In genomic region chr1:32072622-32073386, GRCh38 we compare ENCODE assay signal across 8 cellular contexts. TPM values are rescaled to one million over a fixed set of nuclear protein-coding genes. Genes with fewer than 3 reads are reported as not detected.
DNase-seq lines count a peak whose midpoint lies in the region; ATAC-seq and TF ChIP-seq lines count a peak whose summit lies in the region.

TSS of gene TMEM39B (plus strand) at chr1:32072939. CDS start at chr1:32073048, 109 bp downstream.

- H3K4me3 ChIP-seq in Peyer's patch (peak within 1 kb of the TSS; percentile 63 to 99 (median 82)), esophagus (ENCODE audit: low read depth in 1 of 2, low read length in 2 of 2) (peak within 1 kb of the TSS; percentile 77 to 89), muscle layer of colon (ENCODE audit: low read depth in 1 of 2, low read length in 2 of 2) (peak within 1 kb of the TSS; percentile 84 to 94)

- H3K9ac ChIP-seq in muscle layer of colon (ENCODE audit: low read length): peak within 1 kb of the TSS; percentile 49

- H3K36me3 ChIP-seq in KOPT-K1 (ENCODE audit: insufficient read depth, low read length) (peaks cover 33% of the 10 kb centered on the region), Peyer's patch (peaks cover 0 to 18% (median 0%) of the 10 kb centered on the region in 3 donors), esophagus (ENCODE audit: control insufficient read depth in 2 of 2, insufficient read depth in 2 of 2, low read length in 1 of 2) (peaks cover 14 to 16% of the 10 kb centered on the region in 2 donors), muscle layer of colon (ENCODE audit: insufficient read depth, low read length) (peaks cover 18% of the 10 kb centered on the region)

- peak; percentile 77 for ATAC-seq in GM21786 (IDR thresholded peaks at IDR 0.05; ENCODE audit: unreplicated experiment)
- ATAC-seq in activated T-cell treated with anti-CD3 and anti-CD28 coated beads, Interleukin-2, amount 50 U/mL, for 4 hours: peak; percentile 86 to 87

- H3K27me3 Mint-ChIP-seq in activated T-cell treated with anti-CD3 and anti-CD28 coated beads, Interleukin-2, amount 50 U/mL, for 4 hours (ENCODE audit: low read depth): no peaks in the 10 kb centered on the region

- peak within 1 kb of the TSS; percentile 85 for H3K4me3 Mint-ChIP-seq in activated T-cell treated with anti-CD3 and anti-CD28 coated beads, Interleukin-2, amount 50 U/mL, for 4 hours

- H3K9me3 Mint-ChIP-seq in activated T-cell treated with anti-CD3 and anti-CD28 coated beads, Interleukin-2, amount 50 U/mL, for 4 hours: no peaks in the 10 kb centered on the region

- peak; percentile 39 to 48 for TF ChIP-seq POLR2A in Peyer's patch (IDR thresholded peaks at IDR 0.05)

- TF ChIP-seq CTCF in Peyer's patch (IDR thresholded peaks at IDR 0.05): peak in 4 of 6 experiments; percentile 15 to 38 (median 26)

- H3K27ac ChIP-seq in KOPT-K1 (ENCODE audit: low read depth, low read length, poor library complexity, severe bottlenecking) (peak within 1 kb of the TSS; percentile 89), Peyer's patch (peak within 1 kb of the TSS; percentile 78 to 97 (median 94)), esophagus (ENCODE audit: low read depth in 2 of 2, low read length in 1 of 2) (peak within 1 kb of the TSS; percentile 90 to 97), muscle layer of colon (ENCODE audit: low read depth, low read length) (peak within 1 kb of the TSS; percentile 97)

- H3K9me3 ChIP-seq in KOPT-K1 (ENCODE audit: insufficient read depth, low read length, poor library complexity, severe bottlenecking) (no peaks in the 10 kb centered on the region), Peyer's patch (no peaks in the 10 kb centered on the region), esophagus (ENCODE audit: control insufficient read depth in 2 of 2, insufficient read depth in 1 of 2, low read depth in 1 of 2, low read length in 1 of 2) (no peaks in the 10 kb centered on the region), muscle layer of colon (ENCODE audit: low read length) (no peaks in the 10 kb centered on the region)

- 0 to 1% methylated on average over 71 to 73 of the region's 73 CpGs for WGBS in esophagus, 2 donors

- H3K4me1 ChIP-seq in Peyer's patch (peaks cover 0 to 21% (median 0%) of the 10 kb centered on the region in 4 donors), esophagus (ENCODE audit: control insufficient read depth in 2 of 2, insufficient read depth in 2 of 2, low read length in 1 of 2) (peaks cover 0 to 5% of the 10 kb centered on the region in 2 donors), muscle layer of colon (ENCODE audit: insufficient read depth, low read length) (peaks cover 13% of the 10 kb centered on the region)

- H3K36me3 Mint-ChIP-seq in activated T-cell treated with anti-CD3 and anti-CD28 coated beads, Interleukin-2, amount 50 U/mL, for 4 hours (ENCODE audit: insufficient read depth): peaks cover 8% of the 10 kb centered on the region

- DNase-seq in DMS79 treated with DMSO at 0.1 percent for 48 hours (lab: John Stamatoyannopoulos, UW): peak; percentile 95
- DNase-seq in Peyer's patch: peak; percentile 95 to 98 (median 96)
- peak; percentile 86 for DNase-seq in activated T-cell treated with anti-CD3 and anti-CD28 coated beads, Interleukin-2, amount 50 U/mL, for 4 hours
- peak; percentile 84 for DNase-seq in stimulated activated CD8-positive, alpha-beta memory T cell treated with anti-CD3 and anti-CD28 coated beads, Interleukin-7, amount 100 ng/mL, for 24 hours (ENCODE audit: low read depth)

- H3K27me3 ChIP-seq in Peyer's patch (no peaks in the 10 kb centered on the region), esophagus (ENCODE audit: control insufficient read depth in 1 of 2, insufficient read depth in 2 of 2, low read length in 2 of 2) (no peaks in the 10 kb centered on the region), muscle layer of colon (ENCODE audit: control insufficient read depth in 1 of 2, insufficient read depth in 2 of 2, low read length in 2 of 2) (no peaks in the 10 kb centered on the region)

- H3K4me1 Mint-ChIP-seq in activated T-cell treated with anti-CD3 and anti-CD28 coated beads, Interleukin-2, amount 50 U/mL, for 4 hours (ENCODE audit: low read depth): peaks cover 32% of the 10 kb centered on the region

RNA-seq across cellular contexts. Expression of gene TMEM39B, which starts in this region (rescaled TPM):
- total RNA-seq in Peyer's patch: 1 to 10 TPM; 2.5 to 9.9 (median 6.6) TPM
- total RNA-seq in activated T-cell treated with anti-CD3 and anti-CD28 coated beads, Interleukin-2, amount 50 U/mL, for 4 hours: 10 to 100 TPM; 26.9 to 30.4 (median 27.8) TPM
- polyA plus RNA-seq in esophagus: 1 to 10 TPM; 6.8 to 9.5 TPM

Comparison
In these comparisons a context has a peak if more than half of its experiments do, and no peak if none do; other contexts are left out.
1. Peak in every context shown above with its lines: DNase-seq, ATAC-seq, H3K4me3 ChIP-seq and H3K27ac ChIP-seq.